Comparison of ENCODE assay signal across 13 cellular contexts in genomic region chr6:10316327-10316726, GRCh38.
DNase-seq lines count a peak whose midpoint lies in the region; ATAC-seq, FAIRE-seq and TF ChIP-seq lines count a peak whose summit lies in the region.
"Had no signal": no experiment of that assay in that cellular context is flagged by ENCODE, and none has a peak within 500 bp of the region (broad histone marks: within the 10 kb centered on the region; RNA-seq: fewer than 3 reads in every experiment).

No MANE protein-coding gene starts in this region.

- no peak overlapping the region for H3K4me2 ChIP-seq in HepG2 (ENCODE audit: low read depth, low read length)

- peak; percentile 47; the same call in 2 of the 3 replicates for ATAC-seq in HepG2
- no peak for ATAC-seq in right lobe of liver
- ATAC-seq: lower lobe of right lung had no signal

- TF ChIP-seq EP300 in HepG2 (IDR thresholded peaks at IDR 0.05; ENCODE audit: low read depth in 2 of 2, low read length in 2 of 2): no peak
- TF ChIP-seq EP300 in HepG2 (CRISPR knock-in tag; IDR thresholded peaks at IDR 0.05; ENCODE audit: borderline replicate concordance): no peak

- FAIRE-seq in HepG2 (lab: Jason Lieb, UNC): no peak
- FAIRE-seq: GM18507 had no signal

- POLR2A ChIA-PET in HepG2 (lab: Yijun Ruan, JAX): no interaction called here

- no peak overlapping the region for H3K9ac ChIP-seq in HepG2 (ENCODE audit: insufficient read depth, low read depth, low read length)

- no peaks in the 10 kb centered on the region for H3K9me3 ChIP-seq in HepG2 (ENCODE audit: low read length)
- no peaks in the 10 kb centered on the region for H3K9me3 ChIP-seq in right lobe of liver
- H3K9me3 ChIP-seq in Peyer's patch: no peaks in the 10 kb centered on the region
- H3K9me3 ChIP-seq: lower lobe of right lung had no signal

- in situ Hi-C loops in HepG2 (cut with HindIII; ENCODE audit: extremely low pct_ligation_motif_present, low pct_unique_long_range_greater_than_20kb): no loop called here
- in situ Hi-C loops in brain microvascular endothelial cell (cut with HindIII; ENCODE audit: low pct_ligation_motif_present, low sequenced_read_pairs): no loop called here

- 17% methylated on average over 13 of the region's 13 CpGs for WGBS in HepG2 (ENCODE audit: low lambda C conversion rate)
- 47% methylated on average over 11 of the region's 13 CpGs for WGBS in right lobe of liver (ENCODE audit: insufficient coverage, low coverage, low lambda C conversion rate, missing lambda C conversion rate)

- no peaks in the 10 kb centered on the region for H3K79me2 ChIP-seq in HepG2 (ENCODE audit: insufficient read depth, low read length)

- TF ChIP-seq RAD21 in HepG2 (CRISPR knock-in tag; IDR thresholded peaks at IDR 0.05): no peak

- TF ChIP-seq POLR2A in HepG2 (IDR thresholded peaks at IDR 0.05; ENCODE audit: insufficient read depth in 1 of 2, low read depth in 2 of 2, low read length in 2 of 2): no peak
- TF ChIP-seq POLR2A in right lobe of liver (IDR thresholded peaks at IDR 0.05): no peak
- TF ChIP-seq POLR2A in Peyer's patch (IDR thresholded peaks at IDR 0.05): no peak

- no peak overlapping the region for H3K4me3 ChIP-seq in HepG2 (replicated peaks in 1 of 3; ENCODE audit: insufficient read depth in 1 of 3, low read depth in 2 of 3, low read length in 3 of 3)
- H3K4me3 ChIP-seq in right lobe of liver: no peak overlapping the region
- H3K4me3 ChIP-seq in brain microvascular endothelial cell (ENCODE audit: low read depth, low read length): no peak overlapping the region
- H3K4me3 ChIP-seq in Peyer's patch: no peak overlapping the region
- H3K4me3 ChIP-seq: lower lobe of right lung had no signal

- H3K27ac ChIP-seq in HepG2 (ENCODE audit: extremely low read length, insufficient read depth, low read length): no peak overlapping the region
- no peak overlapping the region for H3K27ac ChIP-seq in right lobe of liver
- no peak overlapping the region for H3K27ac ChIP-seq in brain microvascular endothelial cell
- H3K27ac ChIP-seq in layer of hippocampus (ENCODE audit: low read depth, low read length): peak overlapping the region; percentile 75
- H3K27ac ChIP-seq in Peyer's patch: peak overlapping the region in 1 of 4 donors; percentile 2
- H3K27ac ChIP-seq: lower lobe of right lung had no signal

- H3K27me3 ChIP-seq in HepG2 (ENCODE audit: control insufficient read depth in 1 of 2, insufficient read depth in 2 of 2, low read length in 2 of 2): peaks cover 0 to 50% of the 10 kb centered on the region in 2 experiments; a peak in 4 of 5 replicates
- H3K27me3 ChIP-seq in right lobe of liver: no peaks in the 10 kb centered on the region
- H3K27me3 ChIP-seq in brain microvascular endothelial cell (replicated peaks): no peaks in the 10 kb centered on the region
- H3K27me3 ChIP-seq in layer of hippocampus (ENCODE audit: control insufficient read depth, insufficient read depth, low read length): no peaks in the 10 kb centered on the region
- no peaks in the 10 kb centered on the region for H3K27me3 ChIP-seq in Peyer's patch

- H2AFZ ChIP-seq in HepG2 (ENCODE audit: low read length): no peak overlapping the region

- DNase-seq in HepG2 (ENCODE audit: low spot score) (no peak), right lobe of liver (no peak), brain microvascular endothelial cell (peak; percentile 48), GDM1 (lab: John Stamatoyannopoulos, UW) (no peak), Peyer's patch (no peak)
- no peak for DNase-seq in activated T-cell treated with anti-CD3 and anti-CD28 coated beads, Interleukin-2, amount 50 U/mL, for 48 hours
- DNase-seq in activated CD4-positive, alpha-beta T cell treated with anti-CD3 and anti-CD28 coated beads for 48 hours: no peak
- DNase-seq: activated CD4-positive, CD25-positive, alpha-beta regulatory T cell treated with anti-CD3 and anti-CD28 coated beads, Interleukin-2, amount 50 U/mL, for 72 hours; cortex of kidney; lower lobe of right lung; NCI-H1436 treated with DMSO at 0.1 percent for 48 hours had no signal

- CTCF ChIA-PET in HepG2 (lab: Yijun Ruan, JAX; ENCODE audit: low intra/inter-chr PET ratio, low total read pairs): no interaction called here

- no TSS peak for BruUV-seq in HepG2 (replicated peaks; lab: Mats Ljungman, UMichigan)

- H3K36me3 ChIP-seq in HepG2 (replicated peaks in 1 of 2; ENCODE audit: control insufficient read depth in 1 of 2, insufficient read depth in 2 of 2, low read length in 2 of 2): no peaks in the 10 kb centered on the region
- H3K36me3 ChIP-seq in right lobe of liver: no peaks in the 10 kb centered on the region
- no peaks in the 10 kb centered on the region for H3K36me3 ChIP-seq in brain microvascular endothelial cell (replicated peaks)
- H3K36me3 ChIP-seq in Peyer's patch: no peaks in the 10 kb centered on the region
- H3K36me3 ChIP-seq: lower lobe of right lung had no signal

- intact Hi-C loops in HepG2 (cut with micrococcal nuclease; ENCODE audit: unreplicated experiment): no loop called here
- intact Hi-C loops in right lobe of liver (cut with DNase I): no loop called here

- H4K20me1 ChIP-seq in HepG2 (ENCODE audit: insufficient read depth, low read length): no peaks in the 10 kb centered on the region

- TF ChIP-seq CTCF in HepG2 (CRISPR knock-in tag; IDR thresholded peaks at IDR 0.05) (no peak), right lobe of liver (IDR thresholded peaks at IDR 0.05) (no peak), brain microvascular endothelial cell (IDR thresholded peaks at IDR 0.05; ENCODE audit: low read depth, low read length, missing control alignments) (no peak), Peyer's patch (IDR thresholded peaks at IDR 0.05) (no peak)

- no peaks in the 10 kb centered on the region for H3K4me1 ChIP-seq in HepG2 (ENCODE audit: insufficient read depth, low read length)
- no peaks in the 10 kb centered on the region for H3K4me1 ChIP-seq in right lobe of liver
- no peaks in the 10 kb centered on the region for H3K4me1 ChIP-seq in Peyer's patch
- H3K4me1 ChIP-seq: lower lobe of right lung had no signal

TF ChIP-seq in HepG2, 621 proteins besides CTCF, POLR2A, EP300 and RAD21 (continues in another document):
- TF ChIP-seq PRDM10 (CRISPR knock-in tag; IDR thresholded peaks at IDR 0.05; ENCODE audit: low read depth): no peak
